18 cellular contexts compared by ENCODE assay signal in the genomic region with DNA sequence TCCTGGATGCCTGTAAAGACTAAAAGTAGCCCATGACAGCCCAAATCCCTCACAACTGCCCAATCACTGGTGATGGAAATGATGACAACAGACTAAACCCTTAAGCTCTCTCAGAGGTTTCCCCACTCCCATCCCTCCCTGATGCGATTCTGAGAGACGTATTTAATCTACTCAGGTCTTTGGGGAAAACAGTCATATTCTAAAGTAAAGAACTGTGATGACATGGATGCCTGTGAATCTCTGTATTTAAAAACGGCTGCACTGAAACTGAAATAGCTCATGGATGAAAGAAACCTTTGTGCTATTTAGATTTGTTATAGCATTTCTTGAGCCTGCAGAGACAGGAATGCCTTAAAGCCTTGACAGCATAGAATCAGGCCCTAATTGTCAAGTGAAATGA.
"Had no signal": no experiment of that assay in that cellular context is flagged by ENCODE, and none has a peak within 500 bp of the region (broad histone marks: within the 10 kb centered on the region; RNA-seq: fewer than 3 reads in every experiment).

No MANE protein-coding gene starts in this region.

- H3K9me3 Mint-ChIP-seq: T-helper 1 cell treated with Interleukin-12 subunit alpha and Interleukin-12 subunit beta and Interleukin-4 antibody, amounts not matched to agents 30 μg/mL and 1 μg/mL, for 36 hours had no signal

- H3K27me3 Mint-ChIP-seq: activated T-cell treated with anti-CD3 and anti-CD28 coated beads, Interleukin-2, amount 50 U/mL, for 24 hours had no signal

- DNase-seq: activated CD4-positive, alpha-beta T cell treated with anti-CD3 and anti-CD28 coated beads, Interleukin-2, amount 50 U/mL, for 1 hour; activated effector memory CD4-positive, alpha-beta T cell treated with Interleukin-2 at 50 U/mL for 16 hours; activated T-cell treated with anti-CD3 and anti-CD28 coated beads, Interleukin-2, amount 50 U/mL, for 24 hours; amniotic stem cell; brain microvascular endothelial cell; cerebellar nuclear complex; foreskin fibroblast; heart left ventricle; left lung; right lobe of liver; stimulated activated CD4-positive, alpha-beta T cell treated with anti-CD3 and anti-CD28 coated beads, Interleukin-2, amount 100 ng/mL, for 24 hours; stimulated activated naive CD4-positive, alpha-beta T cell treated with Interleukin-2 at 50 U/mL for 16 hours had no signal

- ATAC-seq: activated naive CD4-positive, alpha-beta T cell treated with anti-CD3 and anti-CD28 coated beads, Interleukin-2, amount 50 U/mL, for 72 hours; heart left ventricle; left lung; right lobe of liver had no signal

- H3K4me3 Mint-ChIP-seq: activated T-cell treated with anti-CD3 and anti-CD28 coated beads, Interleukin-2, amount 50 U/mL, for 24 hours; T-helper 1 cell treated with Interleukin-12 subunit alpha and Interleukin-12 subunit beta and Interleukin-4 antibody, amounts not matched to agents 30 μg/mL and 1 μg/mL, for 36 hours had no signal

- H3K27ac ChIP-seq: brain microvascular endothelial cell, esophagus muscularis mucosa, heart left ventricle, left lung, neutrophil, prostate gland, right lobe of liver, thoracic aorta had no signal

- H3K27ac Mint-ChIP-seq: activated naive CD4-positive, alpha-beta T cell treated with anti-CD3 and anti-CD28 coated beads, Interleukin-2, amount 50 U/mL, for 72 hours; activated T-cell treated with anti-CD3 and anti-CD28 coated beads, Interleukin-2, amount 50 U/mL, for 24 hours; T-helper 1 cell treated with Interleukin-12 subunit alpha and Interleukin-12 subunit beta and Interleukin-4 antibody, amounts not matched to agents 30 μg/mL and 1 μg/mL, for 36 hours had no signal
